Comparison of ENCODE assay signal across 8 cellular contexts in genomic region chr7:129271500-129272355, GRCh38. TPM values are rescaled to one million over a fixed set of nuclear protein-coding genes. Genes with fewer than 3 reads are reported as not detected.
DNase-seq lines count a peak whose midpoint lies in the region; ATAC-seq and TF ChIP-seq lines count a peak whose summit lies in the region.

No MANE protein-coding gene starts in this region.

- no peak overlapping the region for H3K4me3 ChIP-seq in CD8-positive, alpha-beta T cell (ENCODE audit: low read depth, low read length)
- H3K4me3 ChIP-seq in GM23248: no peak overlapping the region
- H3K4me3 ChIP-seq in esophagus muscularis mucosa: no peak overlapping the region
- no peak overlapping the region for H3K4me3 ChIP-seq in ovary

- peaks cover 9% of the 10 kb centered on the region for H3K36me3 Mint-ChIP-seq in CD8-positive, alpha-beta T cell
- no peaks in the 10 kb centered on the region for H3K36me3 Mint-ChIP-seq in activated CD8-positive, alpha-beta memory T cell treated with anti-CD3 and anti-CD28 coated beads, Interleukin-2, amount 10 ng/mL, durations not matched to agents 7 days and 5 days
- peaks cover 13% of the 10 kb centered on the region for H3K36me3 Mint-ChIP-seq in osteocyte (ENCODE audit: unreplicated experiment)

- H2AFZ ChIP-seq in GM23248: peak overlapping the region; percentile 53; the same call in 1 of the 2 replicates

- ATAC-seq in CD8-positive, alpha-beta T cell: peak; percentile 100
- ATAC-seq in activated CD8-positive, alpha-beta memory T cell treated with anti-CD3 and anti-CD28 coated beads, Interleukin-2, amount 10 ng/mL, durations not matched to agents 7 days and 5 days: peak; percentile 99

- H3K9me2 ChIP-seq in GM23248 (ENCODE audit: insufficient read depth): no peaks in the 10 kb centered on the region

- intact Hi-C loops in CD8-positive, alpha-beta T cell (cut with DNase I, micrococcal nuclease): loop anchor here (1.0 to 5.0 kb wide), 4 partner anchors 25 to 201 kb away; no protein-coding TSS in a partner anchor
- intact Hi-C loops in esophagus muscularis mucosa (cut with DNase I) (loop anchor here (1.0 kb wide), 1 partner anchor 53 kb away; no protein-coding TSS in a partner anchor), ovary (cut with DNase I) (no loop called here)

- peak; percentile 35 to 68 (median 64) for DNase-seq in CD8-positive, alpha-beta T cell
- DNase-seq in GM23248 (peak; percentile 64), NCI-H82 (lab: John Stamatoyannopoulos, UW) (peak; percentile 82), esophagus muscularis mucosa (ENCODE audit: extremely low spot score) (no peak), osteocyte (ENCODE audit: extremely low spot score, unreplicated experiment) (no peak), ureter (ENCODE audit: low spot score) (peak; percentile 46), ovary (no peak)
- DNase-seq in activated CD8-positive, alpha-beta memory T cell treated with anti-CD3 and anti-CD28 coated beads, Interleukin-2, amount 10 ng/mL, durations not matched to agents 7 days and 5 days: peak; percentile 78

- H3K4me1 ChIP-seq in CD8-positive, alpha-beta T cell (ENCODE audit: insufficient read depth, low read length): no peaks in the 10 kb centered on the region
- no peaks in the 10 kb centered on the region for H3K4me1 ChIP-seq in GM23248 (ENCODE audit: insufficient read depth)
- no peaks in the 10 kb centered on the region for H3K4me1 ChIP-seq in esophagus muscularis mucosa
- H3K4me1 ChIP-seq in ovary (ENCODE audit: insufficient read depth): no peaks in the 10 kb centered on the region

- no peaks in the 10 kb centered on the region for H3K27me3 Mint-ChIP-seq in CD8-positive, alpha-beta T cell (ENCODE audit: low read depth)
- H3K27me3 Mint-ChIP-seq in activated CD8-positive, alpha-beta memory T cell treated with anti-CD3 and anti-CD28 coated beads, Interleukin-2, amount 10 ng/mL, durations not matched to agents 7 days and 5 days: no peaks in the 10 kb centered on the region
- no peaks in the 10 kb centered on the region for H3K27me3 Mint-ChIP-seq in osteocyte (ENCODE audit: unreplicated experiment)

- H3F3A ChIP-seq in GM23248 (ENCODE audit: insufficient read depth): no peaks in the 10 kb centered on the region

- no peak overlapping the region for H3K27ac ChIP-seq in CD8-positive, alpha-beta T cell (ENCODE audit: low read depth, low read length)
- H3K27ac ChIP-seq in GM23248 (no peak overlapping the region), esophagus muscularis mucosa (replicated peaks in 1 of 4) (no peak overlapping the region), ovary (no peak overlapping the region)

- in situ Hi-C loops in GM23248 (cut with MboI): no loop called here

- no peaks in the 10 kb centered on the region for H3K27me3 ChIP-seq in CD8-positive, alpha-beta T cell (ENCODE audit: insufficient read depth, low read length)
- H3K27me3 ChIP-seq in GM23248 (replicated peaks; ENCODE audit: insufficient read depth) (no peaks in the 10 kb centered on the region), esophagus muscularis mucosa (no peaks in the 10 kb centered on the region), ovary (no peaks in the 10 kb centered on the region)

- peak overlapping the region; percentile 72 for H3K4me3 Mint-ChIP-seq in CD8-positive, alpha-beta T cell
- no peak overlapping the region for H3K4me3 Mint-ChIP-seq in activated CD8-positive, alpha-beta memory T cell treated with anti-CD3 and anti-CD28 coated beads, Interleukin-2, amount 10 ng/mL, durations not matched to agents 7 days and 5 days
- H3K4me3 Mint-ChIP-seq in osteocyte (ENCODE audit: unreplicated experiment): no peak overlapping the region

- POLR2A ChIA-PET in CD8-positive, alpha-beta T cell (lab: Charles Lee): interaction anchor here (0.7 to 2.0 kb wide), 2 partner anchors 36 to 53 kb away, joined by 4 to 6 read pairs; no protein-coding TSS in a partner anchor

- H3K9me3 ChIP-seq in CD8-positive, alpha-beta T cell (ENCODE audit: low read length): no peaks in the 10 kb centered on the region
- H3K9me3 ChIP-seq in GM23248 (ENCODE audit: low read depth): no peaks in the 10 kb centered on the region
- peaks cover 0 to 6% (median 0%) of the 10 kb centered on the region in 4 donors for H3K9me3 ChIP-seq in esophagus muscularis mucosa
- no peaks in the 10 kb centered on the region for H3K9me3 ChIP-seq in ovary

- H3K4me2 ChIP-seq in GM23248 (ENCODE audit: unreplicated experiment): no peak overlapping the region

- no peaks in the 10 kb centered on the region for H3K9me3 Mint-ChIP-seq in CD8-positive, alpha-beta T cell
- no peaks in the 10 kb centered on the region for H3K9me3 Mint-ChIP-seq in activated CD8-positive, alpha-beta memory T cell treated with anti-CD3 and anti-CD28 coated beads, Interleukin-2, amount 10 ng/mL, durations not matched to agents 7 days and 5 days (ENCODE audit: low read depth)
- H3K9me3 Mint-ChIP-seq in osteocyte (ENCODE audit: unreplicated experiment): peaks cover 14% of the 10 kb centered on the region

- H4K20me1 ChIP-seq in GM23248 (ENCODE audit: insufficient read depth): no peaks in the 10 kb centered on the region

- H3K9ac ChIP-seq in GM23248: no peak overlapping the region

- H3K27ac Mint-ChIP-seq in CD8-positive, alpha-beta T cell: no peak overlapping the region
- no peak overlapping the region for H3K27ac Mint-ChIP-seq in activated CD8-positive, alpha-beta memory T cell treated with anti-CD3 and anti-CD28 coated beads, Interleukin-2, amount 10 ng/mL, durations not matched to agents 7 days and 5 days
- H3K27ac Mint-ChIP-seq in osteocyte (ENCODE audit: unreplicated experiment): no peak overlapping the region

- no peaks in the 10 kb centered on the region for H3K79me2 ChIP-seq in GM23248 (ENCODE audit: insufficient read depth)

- no peak for TF ChIP-seq EP300 in esophagus muscularis mucosa (IDR thresholded peaks at IDR 0.05)
- no peak for TF ChIP-seq EP300 in ovary (IDR thresholded peaks at IDR 0.05)

- no peak for TF ChIP-seq POLR2A in esophagus muscularis mucosa (IDR thresholded peaks at IDR 0.05; ENCODE audit: low read depth)
- no peak for TF ChIP-seq POLR2A in ovary (IDR thresholded peaks at IDR 0.05)

- CTCF ChIA-PET in CD8-positive, alpha-beta T cell (lab: Charles Lee): interaction anchor here (0.6 to 9.9 kb wide), 28 partner anchors 9 to 557 kb away, joined by 3 to 266 read pairs (median 6); partner anchors contain the start of gene AHCYL2
- CTCF ChIA-PET in activated CD8-positive, alpha-beta memory T cell treated with anti-CD3 and anti-CD28 coated beads, Interleukin-2, amount 10 ng/mL, durations not matched to agents 7 days and 5 days (lab: Charles Lee): interaction anchor here (0.6 to 11.5 kb wide), 25 partner anchors 11 to 227 kb away, joined by 3 to 232 read pairs (median 4); partner anchors contain the start of gene AHCYL2

- WGBS in GM23248 (ENCODE audit: low coverage in 1 of 2, low lambda C conversion rate in 2 of 2, missing lambda C conversion rate in 2 of 2), 2 experiments: 48 to 55% methylated on average over 5 of the region's 5 CpGs
- WGBS in esophagus muscularis mucosa: 78% methylated on average over 5 of the region's 5 CpGs
- 73 to 75% (median 74%) methylated on average over 5 of the region's 5 CpGs for WGBS in ovary, 3 donors

- peak; percentile 78 for TF ChIP-seq CTCF in CD8-positive, alpha-beta T cell (IDR thresholded peaks at IDR 0.05)
- TF ChIP-seq CTCF in esophagus muscularis mucosa (IDR thresholded peaks at IDR 0.05): peak; percentile 57 to 70 (median 59)
- TF ChIP-seq CTCF in osteocyte (IDR thresholded peaks at IDR 0.05): peak; percentile 47
- TF ChIP-seq CTCF in ovary (IDR thresholded peaks at IDR 0.05): no peak

- peaks cover 6% of the 10 kb centered on the region for H3K4me1 Mint-ChIP-seq in CD8-positive, alpha-beta T cell (ENCODE audit: low read depth)
- peaks cover 5% of the 10 kb centered on the region for H3K4me1 Mint-ChIP-seq in activated CD8-positive, alpha-beta memory T cell treated with anti-CD3 and anti-CD28 coated beads, Interleukin-2, amount 10 ng/mL, durations not matched to agents 7 days and 5 days
- peaks cover 9% of the 10 kb centered on the region for H3K4me1 Mint-ChIP-seq in osteocyte (ENCODE audit: unreplicated experiment)

- no peaks in the 10 kb centered on the region for H3K36me3 ChIP-seq in CD8-positive, alpha-beta T cell (ENCODE audit: insufficient read depth, low read length)
- no peaks in the 10 kb centered on the region for H3K36me3 ChIP-seq in GM23248 (ENCODE audit: low read depth)
- peaks cover 0 to 7% (median 0%) of the 10 kb centered on the region in 4 donors for H3K36me3 ChIP-seq in esophagus muscularis mucosa
- H3K36me3 ChIP-seq in ovary: no peaks in the 10 kb centered on the region

RNA-seq across cellular contexts. Expression of gene AHCYL2, which starts 46.9 kb away (rescaled TPM):
- total RNA-seq in CD8-positive, alpha-beta T cell: 1 to 10 TPM; 3.1 to 5.8 TPM
- 8.9 and 9.5 TPM in 2 replicates for total RNA-seq in GM23248 (2014; rRNA removed; shearing (Covaris generic))
- 1.9 and 2.3 TPM in 2 replicates for polyA plus RNA-seq in GM23248 (2016; fragmentation: Nextera tagmentation; extraction: Ambion mirVana)
- 10 to 100 TPM; 12.7 to 12.8 TPM for total RNA-seq in activated CD8-positive, alpha-beta memory T cell treated with anti-CD3 and anti-CD28 coated beads, Interleukin-2, amount 10 ng/mL, durations not matched to agents 7 days and 5 days
- 10 to 100 TPM in 3 of 4 donors, 1 to 10 TPM in 1; 9.7 to 14.2 (median 11.9) TPM for total RNA-seq in esophagus muscularis mucosa
- total RNA-seq in osteocyte: 19.0 and 19.9 TPM in 2 replicates
- total RNA-seq in ureter: 19.3 TPM
- 10 to 100 TPM; 12.6 to 25.8 (median 17.2) TPM for total RNA-seq in ovary
- polyA plus RNA-seq in ovary: 10 to 100 TPM in 1 of 2 donors, 1 to 10 TPM in 1; 8.7 to 19.3 TPM

Comparison
In these comparisons a context has a peak if more than half of its experiments do, and no peak if none do; other contexts are left out.
1. DNase-seq: peak in CD8-positive, alpha-beta T cell (7 of 7), GM23248 (single experiment), NCI-H82 (single experiment), activated CD8-positive, alpha-beta memory T cell treated with anti-CD3 and anti-CD28 coated beads, Interleukin-2, amount 10 ng/mL, durations not matched to agents 7 days and 5 days (single experiment) and ureter (single experiment); none in esophagus muscularis mucosa (single experiment), osteocyte (single experiment) and ovary (0 of 5).
2. CTCF ChIP-seq: peak in CD8-positive, alpha-beta T cell (single experiment), esophagus muscularis mucosa (3 of 3) and osteocyte (single experiment); none in ovary (0 of 3).
3. intact Hi-C loops: an anchor here in CD8-positive, alpha-beta T cell (1.0 to 5.0 kb wide) and esophagus muscularis mucosa (1.0 kb wide); none called in ovary.